ENCODE assay signal across 1 cellular context in the genomic region with DNA sequence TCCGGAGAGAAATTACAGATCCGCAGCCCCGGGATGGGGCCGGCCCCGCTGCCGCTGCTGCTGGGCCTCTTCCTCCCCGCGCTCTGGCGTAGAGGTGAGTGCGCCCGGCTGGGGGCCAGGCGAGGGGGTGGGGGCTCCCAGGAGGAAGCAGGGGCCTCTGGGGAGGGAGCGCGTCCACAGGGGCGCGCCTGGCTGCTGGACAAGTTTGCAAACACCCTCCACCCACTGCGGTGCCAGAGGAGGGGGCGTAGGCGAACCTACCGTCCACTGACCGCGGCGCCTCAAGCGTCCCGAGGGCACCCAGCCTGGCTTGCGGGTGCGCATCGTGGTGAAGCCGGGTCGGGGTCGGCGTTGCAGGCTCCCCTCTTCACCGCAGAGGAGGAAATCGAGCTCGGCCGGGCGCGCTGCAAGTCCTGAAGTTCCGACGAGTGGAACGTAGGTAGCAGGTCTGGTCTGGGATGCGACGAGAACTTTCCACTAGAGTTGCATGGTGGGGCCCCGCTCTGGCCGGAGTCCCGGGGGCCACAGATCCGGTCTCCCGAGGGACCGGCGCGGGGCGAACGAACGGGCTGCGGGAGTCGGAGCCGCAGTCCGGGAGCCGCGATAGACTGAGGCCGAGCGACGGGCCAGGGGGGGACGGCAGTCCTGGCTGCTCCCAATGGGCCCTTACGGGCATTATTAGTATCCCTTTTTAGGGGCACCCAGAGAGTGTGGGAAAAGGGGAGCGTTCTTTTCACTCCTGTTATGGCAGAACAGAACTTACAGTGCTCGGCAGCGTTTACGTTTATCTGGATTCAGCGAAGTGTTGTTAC.
TF ChIP-seq lines count a peak whose summit lies in the region.

No MANE protein-coding gene starts in this region.

TF ChIP-seq in GM12878, 131 proteins besides CTCF, POLR2A, EP300 and RAD21:
- TF ChIP-seq HDGF (IDR thresholded peaks at IDR 0.05) (0 out of 2 replicates have a peak, but pooled peaks have one; percentile 14), IKZF1 (conservative IDR thresholded peaks at IDR 0.05) (peak; percentile 70), MEF2B (IDR thresholded peaks at IDR 0.05; ENCODE audit: partially characterized antibody, poor library complexity, severe bottlenecking) (peak; percentile 58), NR2F1 (conservative IDR thresholded peaks at IDR 0.05) (no peak), HDAC6 (IDR thresholded peaks at IDR 0.05; ENCODE audit: unreplicated experiment) (peak; percentile 74), BRCA1 (IDR thresholded peaks at IDR 0.05; ENCODE audit: low read depth, low read length) (no peak), DPF2 (IDR thresholded peaks at IDR 0.05) (peak; percentile 22; the same call in 1 of the 2 replicates), GATAD2B (conservative IDR thresholded peaks at IDR 0.05; ENCODE audit: low read depth) (peak; percentile 77; the same call in 1 of the 2 replicates), WRNIP1 (IDR thresholded peaks at IDR 0.05; ENCODE audit: borderline replicate concordance, low read depth, low read length) (no peak), SUZ12 (IDR thresholded peaks at IDR 0.05; ENCODE audit: unreplicated experiment) (peak; percentile 91)
- TF ChIP-seq, protein P1, sequence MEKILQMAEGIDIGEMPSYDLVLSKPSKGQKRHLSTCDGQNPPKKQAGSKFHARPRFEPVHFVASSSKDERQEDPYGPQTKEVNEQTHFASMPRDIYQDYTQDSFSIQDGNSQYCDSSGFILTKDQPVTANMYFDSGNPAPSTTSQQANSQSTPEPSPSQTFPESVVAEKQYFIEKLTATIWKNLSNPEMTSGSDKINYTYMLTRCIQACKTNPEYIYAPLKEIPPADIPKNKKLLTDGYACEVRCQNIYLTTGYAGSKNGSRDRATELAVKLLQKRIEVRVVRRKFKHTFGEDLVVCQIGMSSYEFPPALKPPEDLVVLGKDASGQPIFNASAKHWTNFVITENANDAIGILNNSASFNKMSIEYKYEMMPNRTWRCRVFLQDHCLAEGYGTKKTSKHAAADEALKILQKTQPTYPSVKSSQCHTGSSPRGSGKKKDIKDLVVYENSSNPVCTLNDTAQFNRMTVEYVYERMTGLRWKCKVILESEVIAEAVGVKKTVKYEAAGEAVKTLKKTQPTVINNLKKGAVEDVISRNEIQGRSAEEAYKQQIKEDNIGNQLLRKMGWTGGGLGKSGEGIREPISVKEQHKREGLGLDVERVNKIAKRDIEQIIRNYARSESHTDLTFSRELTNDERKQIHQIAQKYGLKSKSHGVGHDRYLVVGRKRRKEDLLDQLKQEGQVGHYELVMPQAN (conservative IDR thresholded peaks at IDR 0.05): peak; percentile 27; the same call in 1 of the 2 replicates
